Comparison of ENCODE assay signal across 13 cellular contexts in genomic region chr10:124653811-124654651, GRCh38.
DNase-seq lines count a peak whose midpoint lies in the region; ATAC-seq and TF ChIP-seq lines count a peak whose summit lies in the region.
"Had no signal": no experiment of that assay in that cellular context is flagged by ENCODE, and none has a peak within 500 bp of the region (broad histone marks: within the 10 kb centered on the region; RNA-seq: fewer than 3 reads in every experiment).

No MANE protein-coding gene starts in this region.

- no peak for TF ChIP-seq CTCF in upper lobe of left lung (IDR thresholded peaks at IDR 0.05)

- peak in 1 of 4 donors; percentile 45 for TF ChIP-seq EP300 in upper lobe of left lung (IDR thresholded peaks at IDR 0.05)

- no peaks in the 10 kb centered on the region for H3K9me3 ChIP-seq in upper lobe of left lung

- DNase-seq in activated T-cell treated with anti-CD3 and anti-CD28 coated beads, Interleukin-2, amount 50 U/mL, for 24 hours: no peak
- DNase-seq in activated T-cell treated with anti-CD3 and anti-CD28 coated beads, Interleukin-2, amount 50 U/mL, for 1 hour: no peak
- DNase-seq in dermis blood vessel endothelial cell (peak; percentile 66), memory B cell (ENCODE audit: low spot score in 2 of 2) (no peak), upper lobe of left lung (no peak), NCI-H2171 (lab: John Stamatoyannopoulos, UW) (no peak), Kasumi-1 (lab: John Stamatoyannopoulos, UW) (no peak), SKM-1 (lab: John Stamatoyannopoulos, UW; ENCODE audit: unreplicated experiment) (no peak)
- DNase-seq: ACHN; activated CD4-positive, alpha-beta T cell treated with anti-CD3 and anti-CD28 coated beads, Interleukin-2, amount 50 U/mL, for 1 hour; IMR-90; NCI-H2227 treated with DMSO at 0.1 percent for 48 hours; SIG-M5 had no signal

- H3K4me1 ChIP-seq in upper lobe of left lung: peaks cover 48 to 81% (median 61%) of the 10 kb centered on the region in 4 donors

- H3K4me1 Mint-ChIP-seq in activated T-cell treated with anti-CD3 and anti-CD28 coated beads, Interleukin-2, amount 50 U/mL, for 24 hours (ENCODE audit: low read depth): peaks cover 89% of the 10 kb centered on the region
- peaks cover 72% of the 10 kb centered on the region for H3K4me1 Mint-ChIP-seq in memory B cell

- no peaks in the 10 kb centered on the region for H3K27me3 Mint-ChIP-seq in activated T-cell treated with anti-CD3 and anti-CD28 coated beads, Interleukin-2, amount 50 U/mL, for 24 hours
- H3K27me3 Mint-ChIP-seq in memory B cell: no peaks in the 10 kb centered on the region

- WGBS in upper lobe of left lung, 2 donors: 67 to 72% methylated on average over 9 to 14 of the region's 17 CpGs

- H3K27me3 ChIP-seq in upper lobe of left lung: no peaks in the 10 kb centered on the region

- H3K4me3 Mint-ChIP-seq in activated T-cell treated with anti-CD3 and anti-CD28 coated beads, Interleukin-2, amount 50 U/mL, for 24 hours: no peak overlapping the region
- H3K4me3 Mint-ChIP-seq in memory B cell: no peak overlapping the region

- no peak for TF ChIP-seq POLR2A in upper lobe of left lung (IDR thresholded peaks at IDR 0.05)

- H3K27ac ChIP-seq in upper lobe of left lung: peak overlapping the region; percentile 71 to 86 (median 76)

- H3K36me3 Mint-ChIP-seq in activated T-cell treated with anti-CD3 and anti-CD28 coated beads, Interleukin-2, amount 50 U/mL, for 24 hours (ENCODE audit: low read depth): peaks cover 3% of the 10 kb centered on the region
- H3K36me3 Mint-ChIP-seq in memory B cell: peaks cover 5% of the 10 kb centered on the region

- peak overlapping the region; percentile 52 for H3K27ac Mint-ChIP-seq in activated T-cell treated with anti-CD3 and anti-CD28 coated beads, Interleukin-2, amount 50 U/mL, for 24 hours
- peak overlapping the region; percentile 67 for H3K27ac Mint-ChIP-seq in memory B cell

- no peaks in the 10 kb centered on the region for H3K36me3 ChIP-seq in upper lobe of left lung

- ATAC-seq in memory B cell (ENCODE audit: low read depth) (no peak), upper lobe of left lung (ENCODE audit: low FRiP score in 2 of 2) (peak; percentile 5 to 46)

- H3K4me3 ChIP-seq in upper lobe of left lung: no peak overlapping the region

- no peaks in the 10 kb centered on the region for H3K9me3 Mint-ChIP-seq in activated T-cell treated with anti-CD3 and anti-CD28 coated beads, Interleukin-2, amount 50 U/mL, for 24 hours
- H3K9me3 Mint-ChIP-seq in memory B cell: no peaks in the 10 kb centered on the region
